In the genomic region with DNA sequence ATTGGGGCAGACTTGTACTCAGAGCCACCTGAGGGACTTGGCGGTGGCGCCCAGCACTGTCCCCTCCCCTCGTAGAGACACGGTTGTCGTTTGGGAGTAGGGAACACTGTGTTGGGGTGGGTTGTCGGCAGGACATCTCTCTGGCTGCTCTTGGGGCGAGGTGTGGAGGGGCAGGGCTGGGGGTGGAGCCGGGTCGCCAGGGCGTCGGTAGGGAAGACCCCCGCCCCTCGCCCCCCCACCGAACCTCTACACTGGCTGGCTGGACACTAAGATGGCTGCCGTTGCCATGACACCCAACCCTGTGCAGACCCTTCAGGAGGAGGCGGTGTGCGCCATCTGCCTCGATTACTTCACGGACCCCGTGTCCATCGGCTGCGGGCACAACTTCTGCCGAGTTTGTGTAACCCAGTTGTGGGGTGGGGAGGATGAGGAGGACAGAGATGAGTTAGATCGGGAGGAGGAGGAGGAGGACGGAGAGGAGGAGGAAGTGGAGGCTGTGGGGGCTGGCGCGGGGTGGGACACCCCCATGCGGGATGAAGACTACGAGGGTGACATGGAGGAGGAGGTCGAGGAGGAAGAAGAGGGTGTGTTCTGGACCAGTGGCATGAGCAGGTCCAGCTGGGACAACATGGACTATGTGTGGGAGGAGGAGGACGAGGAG, we compare ENCODE assay signal across 8 cellular contexts.
DNase-seq lines count a peak whose midpoint lies in the region; ATAC-seq lines count a peak whose summit lies in the region.

No MANE protein-coding gene starts in this region.

- DNase-seq in EL (peak; percentile 48), adipocyte (ENCODE audit: low read depth) (peak; percentile 70), LoVo (ENCODE audit: low spot score) (no peak), NCI-H2171 (lab: John Stamatoyannopoulos, UW) (no peak), medulla oblongata (ENCODE audit: extremely low spot score) (no peak)
- peak; percentile 64 to 66 for DNase-seq in stimulated activated CD4-positive, alpha-beta T cell treated with anti-CD3 and anti-CD28 coated beads, Interleukin-2, amount 100 ng/mL, for 24 hours

- ATAC-seq in HG02885 (IDR thresholded peaks at IDR 0.05; ENCODE audit: poor library complexity, unreplicated experiment), result peak; percentile 1

- H3K9ac ChIP-seq in adipocyte (ENCODE audit: low read length), result peak overlapping the region; percentile 97
- peak overlapping the region; percentile 8 for H3K9ac ChIP-seq in iPS-15b (ENCODE audit: low read depth, low read length)

- H3K4me1 ChIP-seq in adipocyte (ENCODE audit: control insufficient read depth, insufficient read depth, low read length) (peaks cover 10% of the 10 kb centered on the region), iPS-15b (ENCODE audit: control insufficient read depth, insufficient read depth, low read length) (no peaks in the 10 kb centered on the region)

- H3K36me3 ChIP-seq in adipocyte (ENCODE audit: control insufficient read depth, insufficient read depth, low read length, severe bottlenecking), result peaks cover 10% of the 10 kb centered on the region
- peaks cover 2% of the 10 kb centered on the region for H3K36me3 ChIP-seq in iPS-15b (ENCODE audit: control insufficient read depth, insufficient read depth, low read length)

- H3K4me3 ChIP-seq in adipocyte (ENCODE audit: low read length), result peak overlapping the region; percentile 89
- H3K4me3 ChIP-seq in iPS-15b (ENCODE audit: low read depth, low read length), result peak overlapping the region; percentile 96

- no peaks in the 10 kb centered on the region for H3K9me3 ChIP-seq in adipocyte (ENCODE audit: control insufficient read depth, low read length)
- no peaks in the 10 kb centered on the region for H3K9me3 ChIP-seq in iPS-15b (ENCODE audit: control insufficient read depth, insufficient read depth, low read length)

- H3K27me3 ChIP-seq in adipocyte (replicated peaks; ENCODE audit: control insufficient read depth, insufficient read depth, low read length) (no peaks in the 10 kb centered on the region), iPS-15b (ENCODE audit: control insufficient read depth, insufficient read depth, low read length) (no peaks in the 10 kb centered on the region)

Comparison
In these comparisons a context has a peak if more than half of its experiments do, and no peak if none do; other contexts are left out.
1. DNase-seq: peak in EL (single experiment), adipocyte (single experiment) and stimulated activated CD4-positive, alpha-beta T cell treated with anti-CD3 and anti-CD28 coated beads, Interleukin-2, amount 100 ng/mL, for 24 hours (2 of 2); none in LoVo (single experiment), NCI-H2171 (single experiment) and medulla oblongata (single experiment).